Comparison of ENCODE assay signal across 23 cellular contexts in the genomic region with DNA sequence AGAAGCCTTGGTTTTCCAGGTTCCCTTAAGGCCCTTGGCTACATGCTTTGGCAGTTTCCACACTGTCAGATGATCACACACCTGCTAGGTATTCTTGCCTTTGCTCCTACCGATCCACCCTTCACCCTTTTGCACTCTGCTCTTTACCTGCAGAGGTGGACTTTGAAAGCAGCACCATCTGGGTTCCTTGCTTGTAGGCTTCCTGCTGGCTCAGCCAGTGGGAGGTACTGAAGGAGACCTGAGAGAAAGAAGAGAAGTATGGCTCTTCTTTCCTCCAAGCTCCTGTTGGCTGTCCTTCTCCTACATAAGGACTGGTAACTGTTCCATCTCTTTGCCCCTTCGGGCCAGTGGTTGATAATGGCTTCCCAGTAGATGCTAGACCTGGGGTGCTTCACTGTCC. TPM values are rescaled to one million over a fixed set of nuclear protein-coding genes. Genes with fewer than 3 reads are reported as not detected.
A peak's percentile ranks its signal among the peaks of the same experiment; 100 is the strongest.
DNase-seq lines count a peak whose midpoint lies in the region; ATAC-seq, FAIRE-seq and TF ChIP-seq lines count a peak whose summit lies in the region.
"Had no signal": no experiment of that assay in that cellular context is flagged by ENCODE, and none has a peak within 500 bp of the region (broad histone marks: within the 10 kb centered on the region; RNA-seq: fewer than 3 reads in every experiment).

No MANE protein-coding gene starts in this region.

- no peaks in the 10 kb centered on the region for H3K79me2 ChIP-seq in astrocyte (ENCODE audit: insufficient read depth, low read length)

- DNase-seq in CD8-positive, alpha-beta memory T cell: no peak
- DNase-seq in astrocyte (ENCODE audit: low read depth) (no peak), mucosa of gallbladder (ENCODE audit: low spot score) (peak; percentile 55), T1000 (lab: John Stamatoyannopoulos, UW) (no peak), spleen (no peak), NCI-H2227 (lab: John Stamatoyannopoulos, UW; ENCODE audit: unreplicated experiment) (no peak)
- DNase-seq: activated CD4-positive, alpha-beta memory T cell treated with anti-CD3 and anti-CD28 coated beads, Interleukin-2, amount 10 ng/mL, durations not matched to agents 7 days and 5 days; activated naive CD4-positive, alpha-beta T cell treated with anti-CD3 and anti-CD28 coated beads, Interleukin-2, amount 50 U/mL, for 16 hours; activated T-cell treated with anti-CD3 and anti-CD28 coated beads, Interleukin-2, amount 50 U/mL, for 4 hours; DND-41; glutamatergic neuron; GM23248; KG1; NCI-H187; NCI-H226; occipital lobe; PC-3; SJCRH30; WERI-Rb-1 had no signal

- H3K4me3 Mint-ChIP-seq in CD8-positive, alpha-beta memory T cell: peak overlapping the region in 1 of 7 donors; percentile 8
- H3K4me3 Mint-ChIP-seq in astrocyte (ENCODE audit: unreplicated experiment): peak overlapping the region; percentile 36
- H3K4me3 Mint-ChIP-seq: activated CD4-positive, alpha-beta memory T cell treated with anti-CD3 and anti-CD28 coated beads, Interleukin-2, amount 10 ng/mL, durations not matched to agents 7 days and 5 days; activated T-cell treated with anti-CD3 and anti-CD28 coated beads, Interleukin-2, amount 50 U/mL, for 4 hours had no signal

- H3K4me1 Mint-ChIP-seq in CD8-positive, alpha-beta memory T cell: peaks cover 34 to 55% (median 46%) of the 10 kb centered on the region in 3 donors
- peaks cover 4% of the 10 kb centered on the region for H3K4me1 Mint-ChIP-seq in astrocyte (ENCODE audit: low read depth, unreplicated experiment)

- H3K4me1 ChIP-seq in CD8-positive, alpha-beta memory T cell (ENCODE audit: insufficient read depth, low read length): peaks cover 27% of the 10 kb centered on the region
- H3K4me1 ChIP-seq in astrocyte (ENCODE audit: insufficient read depth, low read length) (no peaks in the 10 kb centered on the region), spleen (peaks cover 3 to 39% (median 18%) of the 10 kb centered on the region in 6 donors)

- peaks cover 0 to 2% (median 0%) of the 10 kb centered on the region in 3 donors for H3K36me3 Mint-ChIP-seq in CD8-positive, alpha-beta memory T cell
- no peaks in the 10 kb centered on the region for H3K36me3 Mint-ChIP-seq in astrocyte (ENCODE audit: low read depth, unreplicated experiment)

- no peak for ATAC-seq in HG02973 (IDR thresholded peaks at IDR 0.05; ENCODE audit: unreplicated experiment)
- ATAC-seq: activated T-cell treated with anti-CD3 and anti-CD28 coated beads, Interleukin-2, amount 50 U/mL, for 4 hours; PC-3 had no signal

- H3K27me3 Mint-ChIP-seq in CD8-positive, alpha-beta memory T cell: no peaks in the 10 kb centered on the region
- no peaks in the 10 kb centered on the region for H3K27me3 Mint-ChIP-seq in astrocyte (ENCODE audit: low read depth, unreplicated experiment)
- H3K27me3 Mint-ChIP-seq: activated CD4-positive, alpha-beta memory T cell treated with anti-CD3 and anti-CD28 coated beads, Interleukin-2, amount 10 ng/mL, durations not matched to agents 7 days and 5 days had no signal

- H3K27me3 ChIP-seq in CD8-positive, alpha-beta memory T cell (ENCODE audit: insufficient read depth, low read length, poor library complexity, severe bottlenecking): no peaks in the 10 kb centered on the region
- H3K27me3 ChIP-seq in astrocyte (ENCODE audit: insufficient read depth, low read length) (no peaks in the 10 kb centered on the region), spleen (replicated peaks in 1 of 7) (no peaks in the 10 kb centered on the region)
- H3K27me3 ChIP-seq: suprapubic skin had no signal

- peak overlapping the region; percentile 18 to 80 (median 54) for H3K27ac Mint-ChIP-seq in CD8-positive, alpha-beta memory T cell
- H3K27ac Mint-ChIP-seq in astrocyte (ENCODE audit: unreplicated experiment): no peak overlapping the region
- H3K27ac Mint-ChIP-seq: activated CD4-positive, alpha-beta memory T cell treated with anti-CD3 and anti-CD28 coated beads, Interleukin-2, amount 10 ng/mL, durations not matched to agents 7 days and 5 days had no signal

- no peak overlapping the region for H2AFZ ChIP-seq in astrocyte (ENCODE audit: low read depth, low read length)
- H2AFZ ChIP-seq: GM23248 had no signal

- no peaks in the 10 kb centered on the region for H3K9me3 Mint-ChIP-seq in CD8-positive, alpha-beta memory T cell
- H3K9me3 Mint-ChIP-seq in astrocyte (ENCODE audit: unreplicated experiment): no peaks in the 10 kb centered on the region
- H3K9me3 Mint-ChIP-seq: activated CD4-positive, alpha-beta memory T cell treated with anti-CD3 and anti-CD28 coated beads, Interleukin-2, amount 10 ng/mL, durations not matched to agents 7 days and 5 days; activated T-cell treated with anti-CD3 and anti-CD28 coated beads, Interleukin-2, amount 50 U/mL, for 4 hours had no signal

- intact Hi-C loops in spleen (cut with DNase I; ENCODE audit: low total_unique reads): no loop called here

- H3K4me3 ChIP-seq in CD8-positive, alpha-beta memory T cell (ENCODE audit: low read length): no peak overlapping the region
- no peak overlapping the region for H3K4me3 ChIP-seq in astrocyte (ENCODE audit: insufficient read depth, low read depth, low read length)
- H3K4me3 ChIP-seq in spleen: no peak overlapping the region
- H3K4me3 ChIP-seq: GM23248, SJCRH30, suprapubic skin had no signal

- no peaks in the 10 kb centered on the region for H3K36me3 ChIP-seq in CD8-positive, alpha-beta memory T cell (ENCODE audit: insufficient read depth, low read length)
- no peaks in the 10 kb centered on the region for H3K36me3 ChIP-seq in astrocyte (ENCODE audit: insufficient read depth, low read length)
- H3K36me3 ChIP-seq in spleen: no peaks in the 10 kb centered on the region
- H3K36me3 ChIP-seq: SJCRH30, suprapubic skin, WERI-Rb-1 had no signal

- H3K9me3 ChIP-seq in CD8-positive, alpha-beta memory T cell (ENCODE audit: low read length): no peaks in the 10 kb centered on the region
- H3K9me3 ChIP-seq in astrocyte (ENCODE audit: insufficient read depth, low read depth, low read length) (no peaks in the 10 kb centered on the region), spleen (no peaks in the 10 kb centered on the region)
- H3K9me3 ChIP-seq: SJCRH30, suprapubic skin had no signal

- no peak overlapping the region for H3K9ac ChIP-seq in astrocyte (ENCODE audit: low read length)
- H3K9ac ChIP-seq: GM23248 had no signal

- CTCF ChIA-PET in CD8-positive, alpha-beta memory T cell (lab: Charles Lee): no interaction called here

- TF ChIP-seq CTCF in 22Rv1 (IDR thresholded peaks at IDR 0.05): no peak
- TF ChIP-seq CTCF in astrocyte (IDR thresholded peaks at IDR 0.05; ENCODE audit: insufficient read depth, low read depth, low read length): no peak
- no peak for TF ChIP-seq CTCF in spleen (IDR thresholded peaks at IDR 0.05 in 8 of 11, conservative IDR thresholded peaks at IDR 0.05 in 3 of 11)

- no peak for TF ChIP-seq POLR2A in spleen (IDR thresholded peaks at IDR 0.05)

- POLR2A ChIA-PET in CD8-positive, alpha-beta memory T cell (lab: Charles Lee): no interaction called here

- peak overlapping the region; percentile 65 for H3K27ac ChIP-seq in 22Rv1
- H3K27ac ChIP-seq in CD8-positive, alpha-beta memory T cell (ENCODE audit: low read depth, low read length): no peak overlapping the region
- H3K27ac ChIP-seq in astrocyte (ENCODE audit: low read depth, low read length): no peak overlapping the region
- H3K27ac ChIP-seq in spleen: no peak overlapping the region
- H3K27ac ChIP-seq: GM23248, SJCRH30, suprapubic skin, WERI-Rb-1 had no signal

- no peak overlapping the region for H3K4me2 ChIP-seq in astrocyte (ENCODE audit: low read length)

- no peaks in the 10 kb centered on the region for H4K20me1 ChIP-seq in astrocyte (ENCODE audit: insufficient read depth, low read length)

- 90 to 96% (median 93%) methylated on average over 2 of the region's 2 CpGs for WGBS in spleen, 5 donors

- no peak for FAIRE-seq in astrocyte (lab: Jason Lieb, UNC)
- FAIRE-seq: endometrium had no signal

RNA-seq across cellular contexts. Expression of gene ZNF592, which starts 7.2 kb away (rescaled TPM):
- total RNA-seq in CD8-positive, alpha-beta memory T cell: 10 to 100 TPM; 31.2 to 33.1 TPM
- 10.4 TPM for polyA plus RNA-seq in CD8-positive, alpha-beta memory T cell
- 25.1 and 25.5 TPM in 2 replicates for total RNA-seq in astrocyte
- total RNA-seq in mucosa of gallbladder: 29.3 TPM
- total RNA-seq in spleen: 10 to 100 TPM; 29.4 to 36.2 (median 33.6) TPM
- 10 to 100 TPM in 1 of 3 donors, 1 to 10 TPM in 2; 5.2 to 10.9 (median 5.3) TPM for polyA plus RNA-seq in spleen

RNA-seq across cellular contexts. Expression of gene SEC11A, which starts 25.2 kb away (rescaled TPM):
- 100 to 1,000 TPM; 132 to 133 TPM for total RNA-seq in CD8-positive, alpha-beta memory T cell
- 134 TPM for polyA plus RNA-seq in CD8-positive, alpha-beta memory T cell
- total RNA-seq in astrocyte: 187 and 198 TPM in 2 replicates
- total RNA-seq in mucosa of gallbladder: 121 TPM
- total RNA-seq in spleen: 100 to 1,000 TPM in 3 of 7 donors, 10 to 100 TPM in 4; 89.8 to 139 (median 96.9) TPM
- polyA plus RNA-seq in spleen: 100 to 1,000 TPM in 2 of 3 donors, 10 to 100 TPM in 1; 86.5 to 114 (median 101) TPM
